In genomic region chr18:55552498-55553189, GRCh38 we compare ENCODE assay signal across 19 cellular contexts. TPM values are rescaled to one million over a fixed set of nuclear protein-coding genes. Genes with fewer than 3 reads are reported as not detected.
DNase-seq lines count a peak whose midpoint lies in the region; ATAC-seq and TF ChIP-seq lines count a peak whose summit lies in the region.
"Had no signal": no experiment of that assay in that cellular context is flagged by ENCODE, and none has a peak within 500 bp of the region (broad histone marks: within the 10 kb centered on the region; RNA-seq: fewer than 3 reads in every experiment).

No MANE protein-coding gene starts in this region.

- H3K27ac ChIP-seq in dorsolateral prefrontal cortex: peak overlapping the region in 31 of 59 donors; percentile 0 to 60 (median 26)
- H3K27ac ChIP-seq in gastroesophageal sphincter: no peak overlapping the region
- H3K27ac ChIP-seq: transverse colon had no signal

- peak overlapping the region; percentile 35 for H3K9ac ChIP-seq in skeletal muscle satellite cell (ENCODE audit: low read depth, low read length)

- H3K4me3 ChIP-seq in dorsolateral prefrontal cortex (peak overlapping the region in 20 of 59 donors; percentile 1 to 49 (median 18)), skeletal muscle satellite cell (ENCODE audit: low read length) (peak overlapping the region; percentile 21), gastroesophageal sphincter (no peak overlapping the region)
- H3K4me3 ChIP-seq: transverse colon had no signal

- H3K4me1 ChIP-seq in skeletal muscle satellite cell (ENCODE audit: control insufficient read depth, insufficient read depth, low read length) (peaks cover 26% of the 10 kb centered on the region), gastroesophageal sphincter (peaks cover 0 to 30% (median 0%) of the 10 kb centered on the region in 3 donors)
- H3K4me1 ChIP-seq: transverse colon had no signal

- intact Hi-C loops in dorsolateral prefrontal cortex (cut with DNase I): no loop called here

- ATAC-seq in gastroesophageal sphincter (no peak), GM19023 (IDR thresholded peaks at IDR 0.05; ENCODE audit: unreplicated experiment) (no peak)
- ATAC-seq: activated naive CD4-positive, alpha-beta T cell treated with anti-CD3 and anti-CD28 coated beads, Interleukin-2, amount 50 U/mL, for 72 hours; CD8-positive, alpha-beta T cell; left ventricle myocardium superior; natural killer cell had no signal

- H3K9me3 ChIP-seq in skeletal muscle satellite cell (replicated peaks; ENCODE audit: low read length) (no peaks in the 10 kb centered on the region), gastroesophageal sphincter (no peaks in the 10 kb centered on the region)
- H3K9me3 ChIP-seq: transverse colon had no signal

- WGBS in gastroesophageal sphincter (ENCODE audit: low coverage in 1 of 2), 2 donors: 87 to 91% methylated on average over 10 to 11 of the region's 11 CpGs

- DNase-seq in NCI-H1092 (lab: John Stamatoyannopoulos, UW) (peak; percentile 38), NCI-H345 (lab: John Stamatoyannopoulos, UW) (peak; percentile 88), dorsolateral prefrontal cortex (no peak), NAMALWA (ENCODE audit: low spot score) (no peak), hippocampal formation (lab: John Stamatoyannopoulos, UW) (no peak)
- DNase-seq: activated CD4-positive, alpha-beta T cell treated with anti-CD3 and anti-CD28 coated beads for 4 hours; activated T-cell treated with anti-CD3 and anti-CD28 coated beads for 4 hours; CD8-positive, alpha-beta T cell; central memory CD4-positive, alpha-beta T cell; Karpas-422; left ventricle myocardium superior; natural killer cell; RPMI8226; stimulated activated CD8-positive, alpha-beta memory T cell treated with anti-CD3 and anti-CD28 coated beads, Interleukin-4, amount 100 ng/mL, for 48 hours; transverse colon had no signal

- no peak for TF ChIP-seq EP300 in gastroesophageal sphincter (IDR thresholded peaks at IDR 0.05)

- H3K36me3 ChIP-seq in skeletal muscle satellite cell (ENCODE audit: insufficient read depth, low read length) (no peaks in the 10 kb centered on the region), gastroesophageal sphincter (no peaks in the 10 kb centered on the region)
- H3K36me3 ChIP-seq: transverse colon had no signal

- TF ChIP-seq CTCF in dorsolateral prefrontal cortex (IDR thresholded peaks at IDR 0.05 in 54 of 56, conservative IDR thresholded peaks at IDR 0.05 in 2 of 56; ENCODE audit: low read depth in 1 of 56, partially characterized antibody in 56 of 56) (no peak), gastroesophageal sphincter (IDR thresholded peaks at IDR 0.05) (no peak)

- H3K27me3 ChIP-seq in dorsolateral prefrontal cortex: no peaks in the 10 kb centered on the region
- H3K27me3 ChIP-seq in skeletal muscle satellite cell (ENCODE audit: control insufficient read depth, insufficient read depth, low read length): no peaks in the 10 kb centered on the region
- no peaks in the 10 kb centered on the region for H3K27me3 ChIP-seq in gastroesophageal sphincter
- H3K27me3 ChIP-seq: transverse colon had no signal

- peak overlapping the region; percentile 58 for H3K4me2 ChIP-seq in skeletal muscle satellite cell (ENCODE audit: low read length)

- no peak for TF ChIP-seq POLR2A in gastroesophageal sphincter (IDR thresholded peaks at IDR 0.05)

RNA-seq across cellular contexts. Expression of gene TCF4, which starts 35.3 kb away (rescaled TPM):
- 100 to 1,000 TPM; 194 to 363 (median 265) TPM for total RNA-seq in dorsolateral prefrontal cortex
- total RNA-seq in skeletal muscle satellite cell (2012; rRNA removed): 28.4 and 29.1 TPM in 2 replicates
- 10 to 100 TPM; 64.1 to 87.6 (median 76.2) TPM for total RNA-seq in gastroesophageal sphincter

Comparison
In these comparisons a context has a peak if more than half of its experiments do, and no peak if none do; other contexts are left out.
1. DNase-seq: peak in NCI-H1092 (single experiment) and NCI-H345 (single experiment); none in dorsolateral prefrontal cortex (0 of 10), NAMALWA (single experiment) and hippocampal formation (0 of 2).
2. H3K27ac ChIP-seq: peak in dorsolateral prefrontal cortex (31 of 59); none in gastroesophageal sphincter (0 of 4).